18 cellular contexts compared by ENCODE assay signal in genomic region chr1:64756770-64757169, GRCh38. TPM values are rescaled to one million over a fixed set of nuclear protein-coding genes. Genes with fewer than 3 reads are reported as not detected.
A peak's percentile ranks its signal among the peaks of the same experiment; 100 is the strongest.
DNase-seq lines count a peak whose midpoint lies in the region; ATAC-seq and TF ChIP-seq lines count a peak whose summit lies in the region.
"Had no signal": no experiment of that assay in that cellular context is flagged by ENCODE, and none has a peak within 500 bp of the region (broad histone marks: within the 10 kb centered on the region; RNA-seq: fewer than 3 reads in every experiment).

No MANE protein-coding gene starts in this region.

- H3K9ac ChIP-seq in colonic mucosa (ENCODE audit: low read depth in 2 of 2, low read length in 2 of 2) (no peak overlapping the region), mucosa of rectum (ENCODE audit: low read depth in 1 of 2, low read length in 2 of 2) (no peak overlapping the region)
- H3K9ac ChIP-seq: BLaER1 had no signal

- no peak for ATAC-seq in HG02885 (IDR thresholded peaks at IDR 0.05; ENCODE audit: poor library complexity, unreplicated experiment)

- H3K27me3 Mint-ChIP-seq in CD8-positive, alpha-beta memory T cell = peaks cover 0 to 4% of the 10 kb centered on the region in 2 donors

- H3K27ac ChIP-seq in CD8-positive, alpha-beta memory T cell (ENCODE audit: low read depth, low read length) = peak overlapping the region; percentile 48
- no peak overlapping the region for H3K27ac ChIP-seq in HEK293 (ENCODE audit: extremely low read depth, low read depth, low read length)
- H3K27ac ChIP-seq in colonic mucosa = peak overlapping the region; percentile 79
- peak overlapping the region; percentile 49 to 79 for H3K27ac ChIP-seq in mucosa of rectum (ENCODE audit: low read depth in 2 of 2, low read length in 2 of 2)
- H3K27ac ChIP-seq: BLaER1 had no signal

- H3K4me1 ChIP-seq in CD8-positive, alpha-beta memory T cell (ENCODE audit: insufficient read depth, low read length) = no peaks in the 10 kb centered on the region
- H3K4me1 ChIP-seq in HEK293 (ENCODE audit: control insufficient read depth, insufficient read depth, low read length) (peaks cover 8% of the 10 kb centered on the region; the same call in 1 of the 2 replicates), colonic mucosa (peaks cover 5% of the 10 kb centered on the region), mucosa of rectum (ENCODE audit: control insufficient read depth in 2 of 2, insufficient read depth in 2 of 2, low read length in 2 of 2) (peaks cover 20 to 34% of the 10 kb centered on the region in 2 donors)
- H3K4me1 ChIP-seq: BLaER1 had no signal

- no peaks in the 10 kb centered on the region for H3K9me3 ChIP-seq in CD8-positive, alpha-beta memory T cell (ENCODE audit: low read length)
- H3K9me3 ChIP-seq in HEK293 (ENCODE audit: control insufficient read depth, insufficient read depth, low read depth, low read length) (no peaks in the 10 kb centered on the region), colonic mucosa (no peaks in the 10 kb centered on the region), mucosa of rectum (ENCODE audit: control insufficient read depth in 2 of 2, low read length in 2 of 2) (no peaks in the 10 kb centered on the region)
- H3K9me3 ChIP-seq: Caco-2, HAP-1 had no signal

- peaks cover 0 to 8% (median 4%) of the 10 kb centered on the region in 5 donors for H3K9me3 Mint-ChIP-seq in CD8-positive, alpha-beta memory T cell

- H3K4me1 Mint-ChIP-seq in CD8-positive, alpha-beta memory T cell = peaks cover 0 to 19% (median 0%) of the 10 kb centered on the region in 3 donors
- H3K4me1 Mint-ChIP-seq: B cell had no signal

- TF ChIP-seq CTCF in HEK293 (tag by site-specific recombination; IDR thresholded peaks at IDR 0.05) (no peak), colonic mucosa (IDR thresholded peaks at IDR 0.05) (no peak), GM13976 (IDR thresholded peaks at IDR 0.05; ENCODE audit: borderline replicate concordance, control extremely low read depth, extremely low read depth, insufficient read depth, missing control alignments) (no peak)

- H3K27me3 ChIP-seq in CD8-positive, alpha-beta memory T cell (ENCODE audit: insufficient read depth, low read length, poor library complexity, severe bottlenecking) = no peaks in the 10 kb centered on the region
- H3K27me3 ChIP-seq in colonic mucosa = no peaks in the 10 kb centered on the region
- no peaks in the 10 kb centered on the region for H3K27me3 ChIP-seq in mucosa of rectum (ENCODE audit: control insufficient read depth in 2 of 2, insufficient read depth in 2 of 2, low read length in 2 of 2)
- H3K27me3 ChIP-seq: BLaER1 had no signal

- in situ Hi-C loops in GM13976 (cut with MboI; ENCODE audit: low sequenced_read_pairs, unreplicated experiment) = no loop called here

- H3K27ac Mint-ChIP-seq in CD8-positive, alpha-beta memory T cell = no peak overlapping the region
- H3K27ac Mint-ChIP-seq: B cell; CD14-positive monocyte; CD4-positive, alpha-beta memory T cell had no signal

- peaks cover 0 to 19% (median 4%) of the 10 kb centered on the region in 3 donors for H3K36me3 Mint-ChIP-seq in CD8-positive, alpha-beta memory T cell
- H3K36me3 Mint-ChIP-seq: CD4-positive, alpha-beta memory T cell had no signal

- intact Hi-C loops in colonic mucosa (cut with DNase I) = no loop called here

- no peak overlapping the region for H3K4me3 Mint-ChIP-seq in CD8-positive, alpha-beta memory T cell
- H3K4me3 Mint-ChIP-seq: B cell; CD14-positive monocyte; CD4-positive, alpha-beta memory T cell had no signal

- POLR2A ChIA-PET in CD8-positive, alpha-beta memory T cell (lab: Charles Lee) = no interaction called here
- POLR2A ChIA-PET in HEK293 (lab: Yijun Ruan, JAX) = no interaction called here

- DNase-seq in CD8-positive, alpha-beta memory T cell = no peak
- DNase-seq in colonic mucosa (no peak), GM13976 (ENCODE audit: low spot score) (no peak), NCI-H146 treated with DMSO at 0.1 percent for 48 hours (lab: John Stamatoyannopoulos, UW; ENCODE audit: unreplicated experiment) (no peak), C1 segment of cervical spinal cord (lab: John Stamatoyannopoulos, UW) (no peak)
- DNase-seq: Caco-2; CD4-positive, alpha-beta memory T cell; DMS153; DND-41; GDM1; GOT3 had no signal

- H3K36me3 ChIP-seq in CD8-positive, alpha-beta memory T cell (ENCODE audit: insufficient read depth, low read length) = no peaks in the 10 kb centered on the region
- H3K36me3 ChIP-seq in HEK293 (ENCODE audit: control insufficient read depth in 2 of 2, insufficient read depth in 1 of 2, low read length in 2 of 2) = peaks cover 0 to 3% of the 10 kb centered on the region in 2 experiments; a peak in 1 of 3 replicates
- H3K36me3 ChIP-seq in colonic mucosa = no peaks in the 10 kb centered on the region
- no peaks in the 10 kb centered on the region for H3K36me3 ChIP-seq in mucosa of rectum (ENCODE audit: control insufficient read depth in 2 of 2, insufficient read depth in 2 of 2, low read length in 2 of 2)
- H3K36me3 ChIP-seq: HAP-1 had no signal

- CTCF ChIA-PET in CD8-positive, alpha-beta memory T cell (lab: Charles Lee) = no interaction called here
- CTCF ChIA-PET in HEK293 (lab: Yijun Ruan, JAX) = no interaction called here

- H3K4me3 ChIP-seq in CD8-positive, alpha-beta memory T cell (ENCODE audit: low read length) = no peak overlapping the region
- H3K4me3 ChIP-seq in HEK293 (ENCODE audit: low read depth, low read length) = no peak overlapping the region
- no peak overlapping the region for H3K4me3 ChIP-seq in colonic mucosa
- H3K4me3 ChIP-seq in mucosa of rectum (ENCODE audit: low read length in 2 of 2) = no peak overlapping the region
- H3K4me3 ChIP-seq: BLaER1, HAP-1 had no signal

TF ChIP-seq in HEK293, 187 proteins besides CTCF, POLR2A, EP300 and RAD21:
- TF ChIP-seq REPIN1 (tag by site-specific recombination; IDR thresholded peaks at IDR 0.05; ENCODE audit: low read depth) (no peak), ZNF18 (tag by site-specific recombination; IDR thresholded peaks at IDR 0.05) (no peak), PBX3 (CRISPR knock-in tag; IDR thresholded peaks at IDR 0.05) (no peak), ZNF114 (tag by site-specific recombination; IDR thresholded peaks at IDR 0.05) (no peak), RBAK (tag by site-specific recombination; IDR thresholded peaks at IDR 0.05) (no peak), ATF2 (tag by site-specific recombination; IDR thresholded peaks at IDR 0.05; ENCODE audit: low read depth) (peak; percentile 52; the same call in 1 of the 2 replicates), ZBTB48 (tag by site-specific recombination; IDR thresholded peaks at IDR 0.05) (peak; percentile 48; the same call in 1 of the 2 replicates), ZNF138 (tag by site-specific recombination; IDR thresholded peaks at IDR 0.05; ENCODE audit: borderline replicate concordance) (no peak), ZNF830 (tag by site-specific recombination; IDR thresholded peaks at IDR 0.05; ENCODE audit: low read depth) (no peak), ZNF670 (tag by site-specific recombination; IDR thresholded peaks at IDR 0.05; ENCODE audit: low read depth) (no peak), ZNF324 (tag by site-specific recombination; IDR thresholded peaks at IDR 0.05) (no peak), ZNF837 (tag by site-specific recombination; IDR thresholded peaks at IDR 0.05) (no peak)

RNA-seq across cellular contexts. Expression of gene RAVER2, which starts 11.9 kb away (rescaled TPM):
- total RNA-seq in CD8-positive, alpha-beta memory T cell = 1 to 10 TPM; 6.7 to 6.8 TPM
- 1.5 TPM for polyA plus RNA-seq in CD8-positive, alpha-beta memory T cell
- total RNA-seq in colonic mucosa = 10 to 100 TPM; 43.0 to 58.6 TPM

Comparison
In these comparisons a context has a peak if more than half of its experiments do, and no peak if none do; other contexts are left out.
1. RNA of gene RAVER2, which starts 11.9 kb away (total RNA-seq): 43.0 to 58.6 TPM in colonic mucosa; 6.7 to 6.8 TPM in CD8-positive, alpha-beta memory T cell; every median in the first group is over 4 times any median in the second.